20 cellular contexts compared by ENCODE assay signal in genomic region chr16:87033021-87033471, GRCh38.
"Had no signal": no experiment of that assay in that cellular context is flagged by ENCODE, and none has a peak within 500 bp of the region (broad histone marks: within the 10 kb centered on the region; RNA-seq: fewer than 3 reads in every experiment).

No MANE protein-coding gene starts in this region.

- H3K36me3 ChIP-seq: esophagus squamous epithelium, left lung, sigmoid colon, spleen, WERI-Rb-1 had no signal

- H3K4me3 Mint-ChIP-seq: activated naive CD4-positive, alpha-beta T cell treated with anti-CD3 and anti-CD28 coated beads, Interleukin-2, amount 50 U/mL, for 24 hours; endodermal cell; memory B cell; T-cell; T-helper 2 cell treated with Interferon-gamma antibody and Interleukin-4, amounts not matched to agents 5 μg/mL and 100 μg/mL, for 36 hours had no signal

- H3K36me3 Mint-ChIP-seq: activated naive CD4-positive, alpha-beta T cell treated with anti-CD3 and anti-CD28 coated beads, Interleukin-2, amount 50 U/mL, for 24 hours; memory B cell; T-cell had no signal

- H3K27ac ChIP-seq: esophagus squamous epithelium, left lung, sigmoid colon, spleen, WERI-Rb-1 had no signal

- H3K27ac Mint-ChIP-seq: activated naive CD4-positive, alpha-beta T cell treated with anti-CD3 and anti-CD28 coated beads, Interleukin-2, amount 50 U/mL, for 24 hours; endodermal cell; memory B cell; nephron progenitor cell; T-cell; T-helper 2 cell treated with Interferon-gamma antibody and Interleukin-4, amounts not matched to agents 5 μg/mL and 100 μg/mL, for 36 hours had no signal

- H3K9me3 ChIP-seq: esophagus squamous epithelium, left lung, sigmoid colon had no signal

- H3K4me3 ChIP-seq: esophagus squamous epithelium, left lung, sigmoid colon, spleen had no signal

- DNase-seq: activated gamma-delta T cell treated with Interleukin-2 at 50 U/mL for 16 hours; activated T-cell treated with anti-CD3 and anti-CD28 coated beads, Interleukin-2, amount 50 U/mL, for 1 hour; anterior cingulate cortex; cortex of kidney; endodermal cell; esophagus squamous epithelium; kidney; left lung; nephron progenitor cell; nucleus accumbens; posterior cingulate gyrus; sigmoid colon; spleen; stimulated activated CD4-positive, alpha-beta T cell treated with anti-CD3 and anti-CD28 coated beads, Interleukin-4, amount 100 ng/mL, for 24 hours; stimulated activated naive CD4-positive, alpha-beta T cell treated with Interleukin-2 at 50 U/mL for 16 hours; T-cell; WERI-Rb-1 had no signal

- ATAC-seq: left lung, T-cell had no signal

- H3K9me3 Mint-ChIP-seq: activated naive CD4-positive, alpha-beta T cell treated with anti-CD3 and anti-CD28 coated beads, Interleukin-2, amount 50 U/mL, for 24 hours; T-helper 2 cell treated with Interferon-gamma antibody and Interleukin-4, amounts not matched to agents 5 μg/mL and 100 μg/mL, for 36 hours had no signal

- H3K4me1 ChIP-seq: esophagus squamous epithelium, left lung, sigmoid colon, spleen had no signal

- H3K4me1 Mint-ChIP-seq: activated naive CD4-positive, alpha-beta T cell treated with anti-CD3 and anti-CD28 coated beads, Interleukin-2, amount 50 U/mL, for 24 hours; memory B cell; T-cell had no signal
